ENCODE assay signal across 16 cellular contexts in the genomic region with DNA sequence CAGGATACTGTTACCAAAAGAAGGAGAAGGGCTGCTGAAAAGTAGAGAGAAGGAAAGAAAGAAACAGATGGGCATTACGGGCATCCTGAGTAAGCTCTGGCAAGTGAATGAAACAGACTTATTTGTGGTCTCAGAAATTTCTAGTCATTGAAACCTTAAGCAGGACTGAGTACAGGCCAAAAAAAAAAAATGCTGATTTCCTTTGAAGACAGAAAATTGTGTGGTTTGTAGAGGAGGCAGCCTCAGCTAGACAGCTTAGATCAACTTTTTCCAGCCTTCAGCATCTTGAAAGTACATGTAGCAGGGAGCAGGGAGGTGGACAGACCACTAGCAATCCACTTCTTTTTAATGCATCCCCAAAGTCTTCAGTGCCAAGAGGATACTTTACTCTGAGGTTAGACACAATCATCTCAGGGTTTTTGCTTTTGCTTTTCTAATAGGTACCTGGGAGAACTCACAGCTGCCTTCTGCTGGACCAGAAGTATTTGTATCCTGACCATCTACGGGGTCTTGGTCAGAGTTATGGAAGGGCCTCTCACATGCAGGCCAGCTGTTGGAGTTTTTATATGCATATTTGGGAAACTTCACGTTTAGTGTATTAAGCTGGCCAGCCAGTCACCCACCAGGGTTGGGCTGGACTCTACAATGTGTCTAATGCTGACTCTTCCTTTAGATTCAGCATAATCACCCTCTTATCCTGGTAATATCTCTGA. TPM values are rescaled to one million over a fixed set of nuclear protein-coding genes. Genes with fewer than 3 reads are reported as not detected.
A peak's percentile ranks its signal among the peaks of the same experiment; 100 is the strongest.
DNase-seq lines count a peak whose midpoint lies in the region; ATAC-seq and TF ChIP-seq lines count a peak whose summit lies in the region.
"Had no signal": no experiment of that assay in that cellular context is flagged by ENCODE, and none has a peak within 500 bp of the region (broad histone marks: within the 10 kb centered on the region; RNA-seq: fewer than 3 reads in every experiment).

No MANE protein-coding gene starts in this region.

- POLR2A ChIA-PET in CD8-positive, alpha-beta T cell (lab: Charles Lee) = interaction anchor here (0.6 kb wide), 2 partner anchors 54 to 191 kb away, joined by 3 read pairs; no protein-coding TSS in a partner anchor

- H3K4me1 Mint-ChIP-seq in CD8-positive, alpha-beta T cell (ENCODE audit: low read depth) = peaks cover 31% of the 10 kb centered on the region
- H3K4me1 Mint-ChIP-seq: activated B cell treated with CpG ODN at 0.5 μM for 24 hours had no signal

- H2AFZ ChIP-seq in parathyroid adenoma = no peak overlapping the region

- H3K79me2 ChIP-seq in parathyroid adenoma = no peaks in the 10 kb centered on the region

- no peak overlapping the region for H3K9ac ChIP-seq in parathyroid adenoma

- no peak for TF ChIP-seq POLR2A in thyroid gland (IDR thresholded peaks at IDR 0.05)

- no peak overlapping the region for H3K4me3 ChIP-seq in CD8-positive, alpha-beta T cell (ENCODE audit: low read depth, low read length)
- H3K4me3 ChIP-seq in fibroblast of mammary gland (ENCODE audit: control insufficient read depth, low read depth, low read length) = no peak overlapping the region
- no peak overlapping the region for H3K4me3 ChIP-seq in parathyroid adenoma (ENCODE audit: low read depth, low read length)
- H3K4me3 ChIP-seq in thyroid gland (replicated peaks in 1 of 3) = no peak overlapping the region
- H3K4me3 ChIP-seq: GM12878, SJCRH30 had no signal

- H3K36me3 ChIP-seq in CD8-positive, alpha-beta T cell (ENCODE audit: insufficient read depth, low read length) = no peaks in the 10 kb centered on the region
- no peaks in the 10 kb centered on the region for H3K36me3 ChIP-seq in parathyroid adenoma (ENCODE audit: control insufficient read depth, insufficient read depth, low read length)
- H3K36me3 ChIP-seq in thyroid gland = no peaks in the 10 kb centered on the region
- H3K36me3 ChIP-seq: SJCRH30 had no signal

- no peaks in the 10 kb centered on the region for H3K27me3 Mint-ChIP-seq in CD8-positive, alpha-beta T cell (ENCODE audit: low read depth)
- H3K27me3 Mint-ChIP-seq: activated B cell treated with CpG ODN at 0.5 μM for 24 hours, type B pancreatic cell had no signal

- H3K4me3 Mint-ChIP-seq in CD8-positive, alpha-beta T cell = no peak overlapping the region
- H3K4me3 Mint-ChIP-seq: activated B cell treated with CpG ODN at 0.5 μM for 24 hours, immature natural killer cell, type B pancreatic cell had no signal

- H3K4me1 ChIP-seq in CD8-positive, alpha-beta T cell (ENCODE audit: insufficient read depth, low read length) = peaks cover 8% of the 10 kb centered on the region
- H3K4me1 ChIP-seq in parathyroid adenoma (peaks cover 4% of the 10 kb centered on the region), thyroid gland (peaks cover 4 to 10% of the 10 kb centered on the region in 2 donors)
- H3K4me1 ChIP-seq: Caco-2 had no signal

- no peak overlapping the region for H3K27ac ChIP-seq in CD8-positive, alpha-beta T cell (ENCODE audit: low read depth, low read length)
- H3K27ac ChIP-seq in parathyroid adenoma (peak overlapping the region; percentile 42), thyroid gland (peak overlapping the region in 1 of 3 donors; percentile 17)
- H3K27ac ChIP-seq: SJCRH30 had no signal

- H3K9me3 ChIP-seq in CD8-positive, alpha-beta T cell (ENCODE audit: low read length) = no peaks in the 10 kb centered on the region
- H3K9me3 ChIP-seq in parathyroid adenoma (ENCODE audit: control insufficient read depth, low read length) (no peaks in the 10 kb centered on the region), thyroid gland (no peaks in the 10 kb centered on the region)
- H3K9me3 ChIP-seq: Caco-2 had no signal

- H3K4me2 ChIP-seq in parathyroid adenoma (ENCODE audit: low read length) = no peak overlapping the region

- 38 to 47% methylated on average over 3 of the region's 3 CpGs for WGBS in thyroid gland, 2 donors

- peaks cover 3% of the 10 kb centered on the region for H3K9me3 Mint-ChIP-seq in CD8-positive, alpha-beta T cell
- H3K9me3 Mint-ChIP-seq: activated B cell treated with CpG ODN at 0.5 μM for 24 hours, type B pancreatic cell had no signal

- TF ChIP-seq CTCF in CD8-positive, alpha-beta T cell (IDR thresholded peaks at IDR 0.05) = no peak
- TF ChIP-seq CTCF in fibroblast of mammary gland (conservative IDR thresholded peaks at IDR 0.05; ENCODE audit: control insufficient read depth, insufficient read depth, low read depth, low read length) (no peak), parathyroid adenoma (IDR thresholded peaks at IDR 0.05) (no peak), thyroid gland (IDR thresholded peaks at IDR 0.05) (no peak)

- no peaks in the 10 kb centered on the region for H3K27me3 ChIP-seq in CD8-positive, alpha-beta T cell (ENCODE audit: insufficient read depth, low read length)
- H3K27me3 ChIP-seq in parathyroid adenoma (ENCODE audit: control insufficient read depth, insufficient read depth, low read length) (no peaks in the 10 kb centered on the region), thyroid gland (no peaks in the 10 kb centered on the region)
- H3K27me3 ChIP-seq: SJCRH30 had no signal

- H3K36me3 Mint-ChIP-seq in CD8-positive, alpha-beta T cell = no peaks in the 10 kb centered on the region
- H3K36me3 Mint-ChIP-seq: type B pancreatic cell had no signal

- no peak for ATAC-seq in CD8-positive, alpha-beta T cell
- ATAC-seq: GM12878 had no signal

- intact Hi-C loops in CD8-positive, alpha-beta T cell (cut with DNase I, micrococcal nuclease) = no loop called here
- intact Hi-C loops in thyroid gland (cut with DNase I) = no loop called here

- H3K27ac Mint-ChIP-seq in CD8-positive, alpha-beta T cell = peak overlapping the region; percentile 45
- H3K27ac Mint-ChIP-seq: activated B cell treated with CpG ODN at 0.5 μM for 24 hours, immature natural killer cell, type B pancreatic cell had no signal

- no peak for DNase-seq in CD8-positive, alpha-beta T cell
- DNase-seq in NCI-H446 treated with DMSO at 0.1 percent for 48 hours (lab: John Stamatoyannopoulos, UW) (peak; percentile 6), fibroblast of mammary gland (ENCODE audit: low read depth) (peak; percentile 29), thyroid gland (no peak), OCI-M2 (lab: John Stamatoyannopoulos, UW; ENCODE audit: unreplicated experiment) (no peak)
- DNase-seq in stimulated activated CD4-positive, alpha-beta T cell treated with anti-CD3 and anti-CD28 coated beads, Interleukin-4, amount 100 ng/mL, for 24 hours = no peak
- DNase-seq in NK-92 treated with Interleukin-12 subunit alpha and Interleukin-12 subunit beta, amount 100 ng/mL, for 24 hours (lab: John Stamatoyannopoulos, UW) = no peak
- DNase-seq: activated B cell treated with CpG ODN at 0.5 μM for 24 hours, Caco-2, immature natural killer cell, NCI-H510A, nucleus accumbens had no signal

- CTCF ChIA-PET in CD8-positive, alpha-beta T cell (lab: Charles Lee) = interaction anchor here (1.5 kb wide), 1 partner anchor 9 kb away, joined by 6 read pairs; no protein-coding TSS in a partner anchor

RNA-seq across cellular contexts. Expression of a gene that starts 10.6 kb away (rescaled TPM):
- total RNA-seq in CD8-positive, alpha-beta T cell = 100 to 1,000 TPM; 145 to 151 TPM
- total RNA-seq in thyroid gland = 100 to 1,000 TPM in 2 of 4 donors, 10 to 100 TPM in 2; 75.4 to 116 (median 93.1) TPM

Comparison
In these comparisons a context has a peak if more than half of its experiments do, and no peak if none do; other contexts are left out.
1. DNase-seq: peak in NCI-H446 treated with DMSO at 0.1 percent for 48 hours (single experiment) and fibroblast of mammary gland (single experiment); none in CD8-positive, alpha-beta T cell (0 of 7), stimulated activated CD4-positive, alpha-beta T cell treated with anti-CD3 and anti-CD28 coated beads, Interleukin-4, amount 100 ng/mL, for 24 hours (single experiment), thyroid gland (0 of 2), NK-92 treated with Interleukin-12 subunit alpha and Interleukin-12 subunit beta, amount 100 ng/mL, for 24 hours (single experiment) and OCI-M2 (single experiment).